Comparison of ENCODE assay signal across 1 cellular context in the genomic region with DNA sequence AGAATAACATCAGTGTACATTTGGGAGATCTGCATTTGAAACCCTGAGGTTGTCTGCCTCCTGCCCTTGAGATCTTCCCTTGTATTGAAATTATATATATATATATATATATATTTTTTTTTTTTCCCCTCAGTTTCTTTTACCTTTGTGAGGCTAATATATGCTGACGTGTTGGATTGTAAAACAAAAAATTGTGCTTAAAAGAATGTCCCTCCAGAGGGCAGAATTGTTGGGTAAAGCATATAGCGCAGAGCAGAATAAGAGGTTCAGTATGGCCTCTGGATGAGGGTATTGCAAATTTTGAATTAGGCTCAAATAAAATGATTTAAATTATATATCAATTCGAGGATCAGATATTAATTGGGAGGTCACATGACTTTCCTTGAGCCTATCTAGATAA.
TF ChIP-seq lines count a peak whose summit lies in the region.

No MANE protein-coding gene starts in this region.

TF ChIP-seq in endothelial cell of umbilical vein, 7 proteins besides CTCF, POLR2A, EP300 and RAD21:
- TF ChIP-seq MAX (IDR thresholded peaks at IDR 0.05; ENCODE audit: insufficient read depth, insufficient read length) = no peak
- TF ChIP-seq FOS (IDR thresholded peaks at IDR 0.05; ENCODE audit: borderline replicate concordance, insufficient read depth, low read length) = no peak
- no peak for TF ChIP-seq JUN (IDR thresholded peaks at IDR 0.05; ENCODE audit: borderline replicate concordance, insufficient read depth, insufficient read length, low read depth)
- no peak for TF ChIP-seq GATA2 (IDR thresholded peaks at IDR 0.05; ENCODE audit: insufficient read depth, insufficient read length, low read depth, low read length)
- no peak for TF ChIP-seq POLR2AphosphoS5 (IDR thresholded peaks at IDR 0.05; ENCODE audit: insufficient read depth, low read depth, low read length)
- no peak for TF ChIP-seq EZH2 (IDR thresholded peaks at IDR 0.05; ENCODE audit: borderline replicate concordance, low read depth, low read length, severe bottlenecking)
- no peak for TF ChIP-seq MYC (IDR thresholded peaks at IDR 0.05; ENCODE audit: low read depth, low read length)
TF ChIP-seq in endothelial cell of umbilical vein: peak in this region for 0.
